8 cellular contexts compared by ENCODE assay signal in genomic region chr7:15305002-15305600, GRCh38.
A peak's percentile ranks its signal among the peaks of the same experiment; 100 is the strongest.
DNase-seq lines count a peak whose midpoint lies in the region; ATAC-seq and TF ChIP-seq lines count a peak whose summit lies in the region.

No MANE protein-coding gene starts in this region.

- no peaks in the 10 kb centered on the region for H3K27me3 Mint-ChIP-seq in stimulated activated memory B cell treated with anti-CD40 and anti-IgM and Interleukin-4, amounts not matched to agents 10 μg/mL and 1 μg/mL and 100 μg/mL, for 72 hours
- no peaks in the 10 kb centered on the region for H3K27me3 Mint-ChIP-seq in activated CD4-positive, alpha-beta T cell treated with anti-CD3 and anti-CD28 coated beads, Interleukin-2, amount 10 ng/mL, durations not matched to agents 24 days and 14 days

- H3K4me1 Mint-ChIP-seq in stimulated activated memory B cell treated with anti-CD40 and anti-IgM and Interleukin-4, amounts not matched to agents 10 μg/mL and 1 μg/mL and 100 μg/mL, for 72 hours, result no peaks in the 10 kb centered on the region
- no peaks in the 10 kb centered on the region for H3K4me1 Mint-ChIP-seq in activated CD4-positive, alpha-beta T cell treated with anti-CD3 and anti-CD28 coated beads, Interleukin-2, amount 10 ng/mL, durations not matched to agents 24 days and 14 days

- no peak overlapping the region for H3K4me3 Mint-ChIP-seq in stimulated activated memory B cell treated with anti-CD40 and anti-IgM and Interleukin-4, amounts not matched to agents 10 μg/mL and 1 μg/mL and 100 μg/mL, for 72 hours
- no peak overlapping the region for H3K4me3 Mint-ChIP-seq in activated CD4-positive, alpha-beta T cell treated with anti-CD3 and anti-CD28 coated beads, Interleukin-2, amount 10 ng/mL, durations not matched to agents 24 days and 14 days

- H3K4me3 ChIP-seq in LNCaP clone FGC (ENCODE audit: low read depth, low read length) (no peak overlapping the region), gastroesophageal sphincter (no peak overlapping the region), retinal pigment epithelial cell (ENCODE audit: low read length) (no peak overlapping the region)

- intact Hi-C loops in activated CD4-positive, alpha-beta T cell treated with anti-CD3 and anti-CD28 coated beads, Interleukin-2, amount 10 ng/mL, durations not matched to agents 24 days and 14 days (cut with micrococcal nuclease), result no loop called here

- no peak for TF ChIP-seq EP300 in gastroesophageal sphincter (IDR thresholded peaks at IDR 0.05)

- H3K27ac Mint-ChIP-seq in stimulated activated memory B cell treated with anti-CD40 and anti-IgM and Interleukin-4, amounts not matched to agents 10 μg/mL and 1 μg/mL and 100 μg/mL, for 72 hours, result no peak overlapping the region
- no peak overlapping the region for H3K27ac Mint-ChIP-seq in activated CD4-positive, alpha-beta T cell treated with anti-CD3 and anti-CD28 coated beads, Interleukin-2, amount 10 ng/mL, durations not matched to agents 24 days and 14 days

- TF ChIP-seq CTCF in LNCaP clone FGC (IDR thresholded peaks at IDR 0.05; ENCODE audit: control insufficient read depth, extremely low read depth, insufficient read depth) (peak; percentile 75), gastroesophageal sphincter (IDR thresholded peaks at IDR 0.05) (peak; percentile 38 to 73 (median 62)), retinal pigment epithelial cell (conservative IDR thresholded peaks at IDR 0.05; ENCODE audit: low read depth, low read length) (peak; percentile 90)

- peak; percentile 28 for DNase-seq in DMS114 treated with DMSO at 0.1 percent for 48 hours (lab: John Stamatoyannopoulos, UW; ENCODE audit: unreplicated experiment)
- DNase-seq in LNCaP clone FGC (ENCODE audit: low read depth), result peak; percentile 2
- peak; percentile 12 for DNase-seq in SKM-1 (lab: John Stamatoyannopoulos, UW; ENCODE audit: unreplicated experiment)
- peak; percentile 17 for DNase-seq in retinal pigment epithelial cell (ENCODE audit: low read depth)
- no peak for DNase-seq in activated CD4-positive, alpha-beta T cell treated with anti-CD3 and anti-CD28 coated beads, Interleukin-2, amount 10 ng/mL, durations not matched to agents 24 days and 14 days

- peak; percentile 70 for ATAC-seq in GM21390 (IDR thresholded peaks at IDR 0.05; ENCODE audit: unreplicated experiment)
- ATAC-seq in gastroesophageal sphincter, result no peak
- ATAC-seq in stimulated activated memory B cell treated with anti-CD40 and anti-IgM and Interleukin-4, amounts not matched to agents 10 μg/mL and 1 μg/mL and 100 μg/mL, for 72 hours, result no peak

- 82 to 83% methylated on average over 2 of the region's 2 CpGs for WGBS in gastroesophageal sphincter (ENCODE audit: low coverage in 1 of 2), 2 donors

- H3K36me3 ChIP-seq in gastroesophageal sphincter, result no peaks in the 10 kb centered on the region

- H3K9me3 Mint-ChIP-seq in stimulated activated memory B cell treated with anti-CD40 and anti-IgM and Interleukin-4, amounts not matched to agents 10 μg/mL and 1 μg/mL and 100 μg/mL, for 72 hours, result no peaks in the 10 kb centered on the region
- no peaks in the 10 kb centered on the region for H3K9me3 Mint-ChIP-seq in activated CD4-positive, alpha-beta T cell treated with anti-CD3 and anti-CD28 coated beads, Interleukin-2, amount 10 ng/mL, durations not matched to agents 24 days and 14 days

- H3K27ac ChIP-seq in gastroesophageal sphincter, result no peak overlapping the region

- peaks cover 0 to 4% (median 0%) of the 10 kb centered on the region in 3 donors for H3K4me1 ChIP-seq in gastroesophageal sphincter

- H3K36me3 Mint-ChIP-seq in stimulated activated memory B cell treated with anti-CD40 and anti-IgM and Interleukin-4, amounts not matched to agents 10 μg/mL and 1 μg/mL and 100 μg/mL, for 72 hours, result no peaks in the 10 kb centered on the region
- H3K36me3 Mint-ChIP-seq in activated CD4-positive, alpha-beta T cell treated with anti-CD3 and anti-CD28 coated beads, Interleukin-2, amount 10 ng/mL, durations not matched to agents 24 days and 14 days (ENCODE audit: low read depth), result no peaks in the 10 kb centered on the region

- no peak for TF ChIP-seq POLR2A in gastroesophageal sphincter (IDR thresholded peaks at IDR 0.05)

- H3K27me3 ChIP-seq in gastroesophageal sphincter, result no peaks in the 10 kb centered on the region

- no peaks in the 10 kb centered on the region for H3K9me3 ChIP-seq in gastroesophageal sphincter
